ENCODE assay signal across 8 cellular contexts in genomic region chr1:48777219-48777895, GRCh38. TPM values are rescaled to one million over a fixed set of nuclear protein-coding genes. Genes with fewer than 3 reads are reported as not detected.
DNase-seq lines count a peak whose midpoint lies in the region; ATAC-seq and TF ChIP-seq lines count a peak whose summit lies in the region.

No MANE protein-coding gene starts in this region.

- H3K27ac ChIP-seq in layer of hippocampus (ENCODE audit: low read depth, low read length) = peak overlapping the region; percentile 35
- no peak overlapping the region for H3K27ac ChIP-seq in suprapubic skin

- H3K9me3 Mint-ChIP-seq in activated naive CD8-positive, alpha-beta T cell (ENCODE audit: low read depth) = no peaks in the 10 kb centered on the region

- H3K27me3 ChIP-seq in layer of hippocampus (ENCODE audit: control insufficient read depth, insufficient read depth, low read length) = no peaks in the 10 kb centered on the region
- H3K27me3 ChIP-seq in suprapubic skin = no peaks in the 10 kb centered on the region

- peaks cover 47% of the 10 kb centered on the region for H3K4me1 Mint-ChIP-seq in activated naive CD8-positive, alpha-beta T cell (ENCODE audit: low read depth)

- peaks cover under 1% of the 10 kb centered on the region for H3K36me3 Mint-ChIP-seq in activated naive CD8-positive, alpha-beta T cell

- ATAC-seq in GM21423 (IDR thresholded peaks at IDR 0.05; ENCODE audit: unreplicated experiment) (no peak), GM19452 (IDR thresholded peaks at IDR 0.05; ENCODE audit: unreplicated experiment) (no peak), GM21529 (IDR thresholded peaks at IDR 0.05; ENCODE audit: unreplicated experiment) (no peak)

- DNase-seq in NCI-H345 (lab: John Stamatoyannopoulos, UW) (peak; percentile 22), NCI-H345 treated with DMSO at 0.1 percent for 48 hours (lab: John Stamatoyannopoulos, UW; ENCODE audit: unreplicated experiment) (no peak), suprapubic skin (ENCODE audit: low spot score in 2 of 2) (no peak)

- H3K4me1 ChIP-seq in suprapubic skin = peaks cover 21% of the 10 kb centered on the region

- peak overlapping the region; percentile 89 for H3K4me3 Mint-ChIP-seq in activated naive CD8-positive, alpha-beta T cell

- peak overlapping the region; percentile 80 for H3K4me3 ChIP-seq in suprapubic skin

- no peaks in the 10 kb centered on the region for H3K9me3 ChIP-seq in suprapubic skin

- H3K36me3 ChIP-seq in suprapubic skin = no peaks in the 10 kb centered on the region

- H3K27ac Mint-ChIP-seq in activated naive CD8-positive, alpha-beta T cell = peak overlapping the region; percentile 46

- no peaks in the 10 kb centered on the region for H3K27me3 Mint-ChIP-seq in activated naive CD8-positive, alpha-beta T cell

- no peak for TF ChIP-seq EP300 in suprapubic skin (IDR thresholded peaks at IDR 0.05)

- 13% methylated on average over 17 of the region's 17 CpGs for WGBS in suprapubic skin

- TF ChIP-seq POLR2A in suprapubic skin (IDR thresholded peaks at IDR 0.05) = no peak

- TF ChIP-seq CTCF in suprapubic skin (IDR thresholded peaks at IDR 0.05) = no peak

RNA-seq across cellular contexts. Expression of gene BEND5, which starts 0.7 kb away (rescaled TPM):
- 1 to 10 TPM in 1 of 4 donors, under 1 TPM in 3; 0.64 to 1.4 (median 0.85) TPM for total RNA-seq in suprapubic skin
